Comparison of ENCODE assay signal across 3 cellular contexts in genomic region chr20:50259705-50260479, GRCh38.
TF ChIP-seq lines count a peak whose summit lies in the region.

No MANE protein-coding gene starts in this region.

TF ChIP-seq in SK-N-SH, 30 proteins besides CTCF, POLR2A, EP300 and RAD21 (continued from another document and continues in another):
- TF ChIP-seq RXRA (IDR thresholded peaks at IDR 0.05; ENCODE audit: borderline replicate concordance, low read depth) (no peak), TEAD4 (IDR thresholded peaks at IDR 0.05; ENCODE audit: borderline replicate concordance, insufficient read depth) (no peak), POLR2AphosphoS5 (IDR thresholded peaks at IDR 0.05; ENCODE audit: low read depth, low read length) (no peak), CHD2 (IDR thresholded peaks at IDR 0.05; ENCODE audit: low read length, partially characterized antibody) (no peak), EZH2phosphoT487 (IDR thresholded peaks at IDR 0.05; ENCODE audit: borderline replicate concordance, low read depth) (no peak), GABPA (IDR thresholded peaks at IDR 0.05; ENCODE audit: low read depth) (no peak), MAX (IDR thresholded peaks at IDR 0.05; ENCODE audit: low read depth) (no peak), REST (IDR thresholded peaks at IDR 0.05; ENCODE audit: low read depth, low read length) (no peak)
- TF ChIP-seq, protein P1, sequence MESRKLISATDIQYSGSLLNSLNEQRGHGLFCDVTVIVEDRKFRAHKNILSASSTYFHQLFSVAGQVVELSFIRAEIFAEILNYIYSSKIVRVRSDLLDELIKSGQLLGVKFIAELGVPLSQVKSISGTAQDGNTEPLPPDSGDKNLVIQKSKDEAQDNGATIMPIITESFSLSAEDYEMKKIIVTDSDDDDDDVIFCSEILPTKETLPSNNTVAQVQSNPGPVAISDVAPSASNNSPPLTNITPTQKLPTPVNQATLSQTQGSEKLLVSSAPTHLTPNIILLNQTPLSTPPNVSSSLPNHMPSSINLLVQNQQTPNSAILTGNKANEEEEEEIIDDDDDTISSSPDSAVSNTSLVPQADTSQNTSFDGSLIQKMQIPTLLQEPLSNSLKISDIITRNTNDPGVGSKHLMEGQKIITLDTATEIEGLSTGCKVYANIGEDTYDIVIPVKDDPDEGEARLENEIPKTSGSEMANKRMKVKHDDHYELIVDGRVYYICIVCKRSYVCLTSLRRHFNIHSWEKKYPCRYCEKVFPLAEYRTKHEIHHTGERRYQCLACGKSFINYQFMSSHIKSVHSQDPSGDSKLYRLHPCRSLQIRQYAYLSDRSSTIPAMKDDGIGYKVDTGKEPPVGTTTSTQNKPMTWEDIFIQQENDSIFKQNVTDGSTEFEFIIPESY (IDR thresholded peaks at IDR 0.05; ENCODE audit: borderline replicate concordance, low read depth), result no peak
- TF ChIP-seq, protein P2, sequence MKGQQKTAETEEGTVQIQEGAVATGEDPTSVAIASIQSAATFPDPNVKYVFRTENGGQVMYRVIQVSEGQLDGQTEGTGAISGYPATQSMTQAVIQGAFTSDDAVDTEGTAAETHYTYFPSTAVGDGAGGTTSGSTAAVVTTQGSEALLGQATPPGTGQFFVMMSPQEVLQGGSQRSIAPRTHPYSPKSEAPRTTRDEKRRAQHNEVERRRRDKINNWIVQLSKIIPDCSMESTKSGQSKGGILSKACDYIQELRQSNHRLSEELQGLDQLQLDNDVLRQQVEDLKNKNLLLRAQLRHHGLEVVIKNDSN (IDR thresholded peaks at IDR 0.05; ENCODE audit: borderline replicate concordance, low read depth), result no peak

TF ChIP-seq in SK-N-SH treated with all-trans-retinoic acid at 6 μM for 48 hours, 23 proteins besides CTCF, POLR2A, EP300 and RAD21 (continued from another document):
- TF ChIP-seq PATZ1 (CRISPR knock-in tag; IDR thresholded peaks at IDR 0.05; ENCODE audit: borderline replicate concordance), result no peak
TF ChIP-seq in SK-N-SH treated with all-trans-retinoic acid at 6 μM for 48 hours: peak in this region for 0.

TF ChIP-seq in HepG2, 621 proteins besides CTCF, POLR2A, EP300 and RAD21 (continued from another document):
- TF ChIP-seq FOXA1 (IDR thresholded peaks at IDR 0.05), result peak; percentile 62; the same call in 1 of the 2 replicates
- no peak for TF ChIP-seq FOXA1 (CRISPR knock-in tag; IDR thresholded peaks at IDR 0.05)
- TF ChIP-seq ZNF280B (CRISPR knock-in tag; IDR thresholded peaks at IDR 0.05; ENCODE audit: borderline replicate concordance), result 0 out of 2 replicates have a peak, but pooled peaks have one; percentile 11
- TF ChIP-seq TOE1 (CRISPR knock-in tag; IDR thresholded peaks at IDR 0.05), result no peak
- TF ChIP-seq SOX6 (IDR thresholded peaks at IDR 0.05), result 0 out of 2 replicates have a peak, but pooled peaks have one; percentile 59
- no peak for TF ChIP-seq SOX6 (CRISPR knock-in tag; IDR thresholded peaks at IDR 0.05)
- TF ChIP-seq ZNF317 (CRISPR knock-in tag; IDR thresholded peaks at IDR 0.05), result no peak
- 0 out of 2 replicates have a peak, but pooled peaks have one; percentile 35 for TF ChIP-seq ZKSCAN1 (IDR thresholded peaks at IDR 0.05; ENCODE audit: low read length)
- TF ChIP-seq DRAP1 (CRISPR knock-in tag; IDR thresholded peaks at IDR 0.05), result no peak
- TF ChIP-seq ATF7 (IDR thresholded peaks at IDR 0.05), result peak; percentile 10; the same call in 1 of the 2 replicates
- TF ChIP-seq ATF7 (CRISPR knock-in tag; IDR thresholded peaks at IDR 0.05), result no peak
- peak; percentile 60 for TF ChIP-seq PHB2 (IDR thresholded peaks at IDR 0.05; ENCODE audit: partially characterized antibody)
- TF ChIP-seq, protein P3, sequence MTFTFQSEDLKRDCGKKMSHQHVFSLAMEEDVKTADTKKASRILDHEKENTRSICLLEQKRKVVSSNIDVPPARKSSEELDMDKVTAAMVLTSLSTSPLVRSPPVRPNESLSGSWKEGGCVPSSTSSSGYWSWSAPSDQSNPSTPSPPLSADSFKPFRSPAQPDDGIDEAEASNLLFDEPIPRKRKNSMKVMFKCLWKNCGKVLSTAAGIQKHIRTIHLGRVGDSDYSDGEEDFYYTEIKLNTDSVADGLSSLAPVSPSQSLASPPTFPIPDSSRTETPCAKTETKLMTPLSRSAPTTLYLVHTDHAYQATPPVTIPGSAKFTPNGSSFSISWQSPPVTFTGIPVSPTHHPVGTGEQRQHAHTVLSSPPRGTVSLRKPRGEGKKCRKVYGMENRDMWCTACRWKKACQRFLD (CRISPR knock-in tag; IDR thresholded peaks at IDR 0.05; ENCODE audit: borderline replicate concordance), result no peak
- TF ChIP-seq NBN (conservative IDR thresholded peaks at IDR 0.05), result 0 out of 2 replicates have a peak, but pooled peaks have one; percentile 84
- TF ChIP-seq FOXK2 (IDR thresholded peaks at IDR 0.05), result 0 out of 2 replicates have a peak, but pooled peaks have one; percentile 14
- TF ChIP-seq ZMYM3 (CRISPR knock-in tag; IDR thresholded peaks at IDR 0.05), result peak; percentile 14; the same call in 1 of the 2 replicates
- peak; percentile 50; the same call in 1 of the 2 replicates for TF ChIP-seq TRIM22 (IDR thresholded peaks at IDR 0.05)
